19 cellular contexts compared by ENCODE assay signal in the genomic region with DNA sequence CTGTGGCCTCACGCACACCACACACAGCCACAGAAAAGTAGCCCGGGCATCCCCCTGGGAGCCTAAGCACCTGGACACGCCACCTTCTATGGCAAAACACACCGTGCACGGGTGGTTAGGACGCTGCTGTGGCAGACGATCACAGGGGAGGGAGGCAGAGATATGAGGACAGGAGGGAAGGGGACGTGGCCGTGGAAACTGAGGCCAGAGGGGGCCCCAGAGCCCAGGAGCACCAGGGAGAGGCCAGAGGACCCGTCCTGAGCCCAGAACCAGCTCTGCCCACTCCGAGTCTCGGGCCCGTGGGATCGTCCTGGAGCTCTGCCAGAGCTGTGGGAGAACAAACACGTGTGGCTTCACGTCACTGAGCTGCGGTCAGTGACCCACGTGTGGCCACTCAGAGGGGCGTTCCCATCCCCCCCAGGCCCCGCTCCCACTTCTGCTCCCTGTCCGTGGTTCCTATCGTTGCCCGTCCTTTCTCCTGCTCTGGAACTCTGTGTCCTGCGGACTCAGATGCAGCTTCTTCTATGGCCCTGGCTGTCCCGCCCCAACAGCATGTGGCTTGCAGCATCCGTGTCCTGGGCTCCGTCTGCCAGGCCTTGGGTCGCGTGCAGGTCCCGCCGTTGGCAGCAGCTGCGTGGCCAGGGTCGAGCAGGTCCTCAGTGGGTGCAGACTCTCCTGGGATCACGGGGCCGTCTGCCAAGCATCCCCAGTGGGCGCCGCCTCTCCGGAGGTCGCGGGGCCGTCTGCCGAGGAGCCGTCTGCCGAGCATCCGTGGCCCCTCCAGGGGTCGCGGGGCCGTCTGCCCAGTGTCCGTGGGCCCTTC. TPM values are rescaled to one million over a fixed set of nuclear protein-coding genes. Genes with fewer than 3 reads are reported as not detected.
DNase-seq lines count a peak whose midpoint lies in the region; ATAC-seq and TF ChIP-seq lines count a peak whose summit lies in the region.
"Had no signal": no experiment of that assay in that cellular context is flagged by ENCODE, and none has a peak within 500 bp of the region (broad histone marks: within the 10 kb centered on the region; RNA-seq: fewer than 3 reads in every experiment).

No MANE protein-coding gene starts in this region.

- TF ChIP-seq CTCF in chondrocyte (IDR thresholded peaks at IDR 0.05) = no peak

- H3K4me1 Mint-ChIP-seq in activated T-helper 1 cell treated with anti-CD3 and anti-CD28 coated beads, Interleukin-12 subunit alpha, Interleukin-12 subunit beta, Interleukin-2, Interleukin-4 antibody, amounts not matched to agents 30 ng/mL and 10 ng/mL and 1 ng/mL, durations not matched to agents 14 hours and 24 hours and 36 hours (ENCODE audit: low read depth) = no peaks in the 10 kb centered on the region
- H3K4me1 Mint-ChIP-seq in naive B cell = peaks cover 8 to 16% (median 8%) of the 10 kb centered on the region in 3 donors
- H3K4me1 Mint-ChIP-seq in chondrocyte (ENCODE audit: low read depth) = peaks cover 4% of the 10 kb centered on the region

- no peak overlapping the region for H3K27ac ChIP-seq in GM23248

- no peak overlapping the region for H3K9ac ChIP-seq in GM23248

- no peaks in the 10 kb centered on the region for H4K20me1 ChIP-seq in GM23248 (ENCODE audit: insufficient read depth)

- no peaks in the 10 kb centered on the region for H3K36me3 ChIP-seq in GM23248 (ENCODE audit: low read depth)
- H3K36me3 ChIP-seq: heart left ventricle, right lobe of liver, tibial nerve had no signal

- no peaks in the 10 kb centered on the region for H3K9me3 Mint-ChIP-seq in activated T-helper 1 cell treated with anti-CD3 and anti-CD28 coated beads, Interleukin-12 subunit alpha, Interleukin-12 subunit beta, Interleukin-2, Interleukin-4 antibody, amounts not matched to agents 30 ng/mL and 10 ng/mL and 1 ng/mL, durations not matched to agents 14 hours and 24 hours and 36 hours
- H3K9me3 Mint-ChIP-seq in naive B cell (no peaks in the 10 kb centered on the region), chondrocyte (ENCODE audit: low read depth) (no peaks in the 10 kb centered on the region)
- H3K9me3 Mint-ChIP-seq: IgD-negative memory B cell had no signal

- H3K9me3 ChIP-seq in GM23248 (ENCODE audit: low read depth) = no peaks in the 10 kb centered on the region
- H3K9me3 ChIP-seq: esophagus muscularis mucosa, heart left ventricle, right lobe of liver, tibial nerve had no signal

- H3K27me3 Mint-ChIP-seq in activated T-helper 1 cell treated with anti-CD3 and anti-CD28 coated beads, Interleukin-12 subunit alpha, Interleukin-12 subunit beta, Interleukin-2, Interleukin-4 antibody, amounts not matched to agents 30 ng/mL and 10 ng/mL and 1 ng/mL, durations not matched to agents 14 hours and 24 hours and 36 hours (ENCODE audit: insufficient read depth) = peaks cover 5% of the 10 kb centered on the region
- H3K27me3 Mint-ChIP-seq in naive B cell (peaks cover 5 to 12% (median 6%) of the 10 kb centered on the region in 3 donors), chondrocyte (ENCODE audit: low read depth) (peaks cover 4% of the 10 kb centered on the region)

- H3K36me3 Mint-ChIP-seq in activated T-helper 1 cell treated with anti-CD3 and anti-CD28 coated beads, Interleukin-12 subunit alpha, Interleukin-12 subunit beta, Interleukin-2, Interleukin-4 antibody, amounts not matched to agents 30 ng/mL and 10 ng/mL and 1 ng/mL, durations not matched to agents 14 hours and 24 hours and 36 hours (ENCODE audit: low read depth) = no peaks in the 10 kb centered on the region
- H3K36me3 Mint-ChIP-seq in naive B cell (no peaks in the 10 kb centered on the region), chondrocyte (ENCODE audit: low read depth) (no peaks in the 10 kb centered on the region)

- H3K79me2 ChIP-seq in GM23248 (ENCODE audit: insufficient read depth) = no peaks in the 10 kb centered on the region

- ATAC-seq in naive B cell (ENCODE audit: low read depth in 2 of 2) (peak; percentile 15 to 32), HG02981 (IDR thresholded peaks at IDR 0.05; ENCODE audit: unreplicated experiment) (no peak)

- peak overlapping the region; percentile 44 for H3K27ac Mint-ChIP-seq in activated T-helper 1 cell treated with anti-CD3 and anti-CD28 coated beads, Interleukin-12 subunit alpha, Interleukin-12 subunit beta, Interleukin-2, Interleukin-4 antibody, amounts not matched to agents 30 ng/mL and 10 ng/mL and 1 ng/mL, durations not matched to agents 14 hours and 24 hours and 36 hours
- H3K27ac Mint-ChIP-seq in naive B cell (peak overlapping the region in 3 of 6 donors; percentile 56 to 88 (median 63)), chondrocyte (ENCODE audit: unreplicated experiment) (no peak overlapping the region)

- intact Hi-C loops in activated T-helper 1 cell treated with anti-CD3 and anti-CD28 coated beads, Interleukin-12 subunit alpha, Interleukin-12 subunit beta, Interleukin-2, Interleukin-4 antibody, amounts not matched to agents 30 ng/mL and 10 ng/mL and 1 ng/mL, durations not matched to agents 14 hours and 24 hours and 36 hours (cut with micrococcal nuclease) = no loop called here

- H3K27me3 ChIP-seq in GM23248 (replicated peaks; ENCODE audit: insufficient read depth) = peaks cover 19% of the 10 kb centered on the region
- H3K27me3 ChIP-seq: esophagus muscularis mucosa, right lobe of liver had no signal

- no peak overlapping the region for H2AFZ ChIP-seq in GM23248

- H3K4me3 Mint-ChIP-seq in activated T-helper 1 cell treated with anti-CD3 and anti-CD28 coated beads, Interleukin-12 subunit alpha, Interleukin-12 subunit beta, Interleukin-2, Interleukin-4 antibody, amounts not matched to agents 30 ng/mL and 10 ng/mL and 1 ng/mL, durations not matched to agents 14 hours and 24 hours and 36 hours = no peak overlapping the region
- H3K4me3 Mint-ChIP-seq in naive B cell (peak overlapping the region in 1 of 8 donors; percentile 16), chondrocyte (ENCODE audit: unreplicated experiment) (no peak overlapping the region)

- H3K4me2 ChIP-seq in GM23248 (ENCODE audit: unreplicated experiment) = no peak overlapping the region

- in situ Hi-C loops in GM23248 (cut with MboI) = no loop called here

- peaks cover 6% of the 10 kb centered on the region; the same call in 1 of the 2 replicates for H3K4me1 ChIP-seq in GM23248 (ENCODE audit: insufficient read depth)
- H3K4me1 ChIP-seq: right lobe of liver had no signal

- DNase-seq in NCI-H526 (lab: John Stamatoyannopoulos, UW) (peak; percentile 7 to 64), NCI-H526 treated with DMSO at 0.1 percent for 48 hours (lab: John Stamatoyannopoulos, UW) (no peak), GM23248 (peak; percentile 26), naive B cell (no peak), chondrocyte (ENCODE audit: low spot score) (no peak), NCI-H524 (lab: John Stamatoyannopoulos, UW) (no peak)
- no peak for DNase-seq in activated T-helper 1 cell treated with anti-CD3 and anti-CD28 coated beads, Interleukin-12 subunit alpha, Interleukin-12 subunit beta, Interleukin-2, Interleukin-4 antibody, amounts not matched to agents 30 ng/mL and 10 ng/mL and 1 ng/mL, durations not matched to agents 14 hours and 24 hours and 36 hours (ENCODE audit: low spot score)
- DNase-seq: activated naive CD4-positive, alpha-beta T cell; COR-L47; dermis blood vessel endothelial cell; NCI-H1105; occipital lobe; right lobe of liver; stimulated activated CD4-positive, alpha-beta T cell treated with anti-CD3 and anti-CD28 coated beads, Interleukin-2, amount 100 ng/mL, for 48 hours had no signal

- no peaks in the 10 kb centered on the region for H3K9me2 ChIP-seq in GM23248 (ENCODE audit: insufficient read depth)

- no peaks in the 10 kb centered on the region for H3F3A ChIP-seq in GM23248 (ENCODE audit: insufficient read depth)

- WGBS in GM23248 (ENCODE audit: low coverage in 1 of 2, low lambda C conversion rate in 2 of 2, missing lambda C conversion rate in 2 of 2), 2 experiments = 42 to 49% methylated on average over 42 to 43 of the region's 49 CpGs

- no peak overlapping the region for H3K4me3 ChIP-seq in GM23248
- H3K4me3 ChIP-seq: esophagus muscularis mucosa, heart left ventricle, right lobe of liver, tibial nerve had no signal

RNA-seq across cellular contexts. Expression of a gene that starts 31.0 kb away (rescaled TPM):
- 16.7 and 26.8 TPM in 2 replicates for total RNA-seq in GM23248 (2014; rRNA removed; shearing (Covaris generic))
- 25.3 and 26.3 TPM in 2 replicates for polyA plus RNA-seq in GM23248 (2016; fragmentation: Nextera tagmentation; extraction: Ambion mirVana)
- total RNA-seq in activated T-helper 1 cell treated with anti-CD3 and anti-CD28 coated beads, Interleukin-12 subunit alpha, Interleukin-12 subunit beta, Interleukin-2, Interleukin-4 antibody, amounts not matched to agents 30 ng/mL and 10 ng/mL and 1 ng/mL, durations not matched to agents 14 hours and 24 hours and 36 hours = 38.7 and 43.8 TPM in 2 replicates
- 10 to 100 TPM in 5 of 6 donors, 1 to 10 TPM in 1; 7.6 to 25.7 (median 16.8) TPM for polyA plus RNA-seq in naive B cell (ENCODE audit: low read depth in 6 of 6)
- total RNA-seq in chondrocyte = 26.8 to 34.7 TPM (median 28.0 TPM) in 3 replicates

RNA-seq across cellular contexts. Expression of a gene that starts 47.1 kb away (rescaled TPM):
- 0.38 and 1.1 TPM in 2 replicates for total RNA-seq in GM23248 (2014; rRNA removed; shearing (Covaris generic))
- polyA plus RNA-seq in GM23248 (2016; fragmentation: Nextera tagmentation; extraction: Ambion mirVana) (0.24 and 0.51 TPM in 2 replicates), naive B cell (ENCODE audit: low read depth in 6 of 6) (1 to 10 TPM; 3.3 to 7.0 (median 4.3) TPM)
- total RNA-seq in activated T-helper 1 cell treated with anti-CD3 and anti-CD28 coated beads, Interleukin-12 subunit alpha, Interleukin-12 subunit beta, Interleukin-2, Interleukin-4 antibody, amounts not matched to agents 30 ng/mL and 10 ng/mL and 1 ng/mL, durations not matched to agents 14 hours and 24 hours and 36 hours = 80.9 and 87.7 TPM in 2 replicates
- 3.9 to 7.0 TPM (median 6.7 TPM) in 3 replicates for total RNA-seq in chondrocyte

Comparison
In these comparisons a context has a peak if more than half of its experiments do, and no peak if none do; other contexts are left out.
1. DNase-seq: peak in NCI-H526 (2 of 2) and GM23248 (single experiment); none in NCI-H526 treated with DMSO at 0.1 percent for 48 hours (single experiment), activated T-helper 1 cell treated with anti-CD3 and anti-CD28 coated beads, Interleukin-12 subunit alpha, Interleukin-12 subunit beta, Interleukin-2, Interleukin-4 antibody, amounts not matched to agents 30 ng/mL and 10 ng/mL and 1 ng/mL, durations not matched to agents 14 hours and 24 hours and 36 hours (single experiment), naive B cell (single experiment), chondrocyte (single experiment) and NCI-H524 (0 of 2).
2. RNA of a gene that starts 47.1 kb away (total RNA-seq): 80.9 to 87.7 TPM in activated T-helper 1 cell treated with anti-CD3 and anti-CD28 coated beads, Interleukin-12 subunit alpha, Interleukin-12 subunit beta, Interleukin-2, Interleukin-4 antibody, amounts not matched to agents 30 ng/mL and 10 ng/mL and 1 ng/mL, durations not matched to agents 14 hours and 24 hours and 36 hours; 3.9 to 7.0 TPM in chondrocyte and 0.38 to 1.1 TPM in GM23248; every median in the first group is over 10 times any median in the second.